Comparison of ENCODE assay signal across 21 cellular contexts in the genomic region with DNA sequence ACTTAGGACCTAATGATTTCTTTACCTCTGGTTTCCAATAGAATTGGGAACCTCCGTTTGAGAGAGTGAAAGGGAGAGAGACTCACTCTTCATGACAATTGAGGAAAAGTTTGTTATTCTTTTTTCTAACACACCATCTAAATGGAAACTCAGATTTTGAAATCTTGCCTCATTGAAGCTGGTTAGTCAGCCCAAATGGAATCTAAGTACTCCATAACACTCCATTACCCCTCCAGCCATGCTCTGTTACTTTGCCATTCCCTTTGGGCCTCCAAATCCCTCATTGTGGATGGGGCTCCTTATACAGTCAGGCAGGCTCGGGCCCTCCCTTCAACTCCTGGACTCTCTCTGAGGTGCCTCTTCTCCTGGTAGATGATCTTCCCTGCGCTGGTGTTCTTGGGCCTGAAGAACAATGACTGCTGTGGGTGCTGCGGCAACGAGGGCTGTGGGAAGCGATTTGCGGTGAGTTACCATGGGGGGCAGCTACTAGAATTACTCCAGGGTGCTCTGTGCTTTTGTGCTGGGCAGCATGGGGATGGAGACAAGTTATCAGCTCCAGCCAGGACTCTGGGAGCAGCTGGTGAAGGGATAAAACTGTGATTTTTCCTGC. TPM values are rescaled to one million over a fixed set of nuclear protein-coding genes. Genes with fewer than 3 reads are reported as not detected.
DNase-seq lines count a peak whose midpoint lies in the region; ATAC-seq, FAIRE-seq and TF ChIP-seq lines count a peak whose summit lies in the region.
"Had no signal": no experiment of that assay in that cellular context is flagged by ENCODE, and none has a peak within 500 bp of the region (broad histone marks: within the 10 kb centered on the region; RNA-seq: fewer than 3 reads in every experiment).

No MANE protein-coding gene starts in this region.

- H3K27me3 ChIP-seq in SJSA1 (replicated peaks) (no peaks in the 10 kb centered on the region), HepG2 (ENCODE audit: control insufficient read depth in 1 of 2, insufficient read depth in 2 of 2, low read length in 2 of 2) (no peaks in the 10 kb centered on the region), pancreas (no peaks in the 10 kb centered on the region), dorsolateral prefrontal cortex (peaks cover 0 to 19% (median 0%) of the 10 kb centered on the region in 45 donors)
- H3K27me3 ChIP-seq: MG63 had no signal

- CTCF ChIA-PET in HepG2 (lab: Yijun Ruan, JAX; ENCODE audit: low intra/inter-chr PET ratio, low total read pairs) = no interaction called here

- no peak overlapping the region for H3K4me2 ChIP-seq in HepG2 (ENCODE audit: low read depth, low read length)

- H3K4me3 Mint-ChIP-seq in CD14-positive monocyte = peak overlapping the region in 1 of 2 donors; percentile 42
- H3K4me3 Mint-ChIP-seq: CD4-positive, alpha-beta T cell had no signal

- H3K4me1 Mint-ChIP-seq in CD14-positive monocyte = peaks cover 79% of the 10 kb centered on the region

- no peaks in the 10 kb centered on the region for H3K9me3 ChIP-seq in SJSA1 (replicated peaks)
- no peaks in the 10 kb centered on the region for H3K9me3 ChIP-seq in HepG2 (ENCODE audit: low read length)
- H3K9me3 ChIP-seq in pancreas = no peaks in the 10 kb centered on the region
- H3K9me3 ChIP-seq: MG63 had no signal

- WGBS in HepG2 (ENCODE audit: low lambda C conversion rate) = 100% methylated on average over 7 of the region's 7 CpGs
- 72 to 82% methylated on average over 7 of the region's 7 CpGs for WGBS in pancreas, 2 donors

- no peak for TF ChIP-seq RAD21 in HepG2 (CRISPR knock-in tag; IDR thresholded peaks at IDR 0.05)

- H3K9me3 Mint-ChIP-seq in CD14-positive monocyte = peaks cover 0 to 2% (median 0%) of the 10 kb centered on the region in 7 donors
- H3K9me3 Mint-ChIP-seq: CD4-positive, alpha-beta T cell had no signal

- H3K27ac Mint-ChIP-seq in CD14-positive monocyte = peak overlapping the region; percentile 84 to 95 (median 92)
- H3K27ac Mint-ChIP-seq: CD4-positive, alpha-beta T cell had no signal

- H3K9ac ChIP-seq in HepG2 (ENCODE audit: insufficient read depth, low read depth, low read length) = no peak overlapping the region

- intact Hi-C loops in CD14-positive monocyte (cut with micrococcal nuclease) (loop anchor here (10.0 kb wide), 2 partner anchors 81 to 101 kb away; a partner anchor contains a TSS), HepG2 (cut with micrococcal nuclease; ENCODE audit: unreplicated experiment) (loop anchor here (10.0 kb wide), 1 partner anchor 521 kb away; no protein-coding TSS in a partner anchor), pancreas (cut with DNase I) (loop anchor here in 2 of 3 donors (5.0 kb wide), 1 partner anchor 78 kb away; no protein-coding TSS in a partner anchor), dorsolateral prefrontal cortex (cut with DNase I) (loop anchor here in 1 of 2 donors (10.0 kb wide), 1 partner anchor 81 kb away; no protein-coding TSS in a partner anchor)

- POLR2A ChIA-PET in HepG2 (lab: Yijun Ruan, JAX) = interaction anchor here (4.9 kb wide), 1 partner anchor 90 kb away, joined by 24 read pairs; no protein-coding TSS in a partner anchor

- in situ Hi-C loops in HepG2 (cut with HindIII; ENCODE audit: extremely low pct_ligation_motif_present, low pct_unique_long_range_greater_than_20kb) = loop anchor here (5.0 kb wide), 1 partner anchor 78 kb away; no protein-coding TSS in a partner anchor

- no peak for TF ChIP-seq CTCF in CD14-positive monocyte (IDR thresholded peaks at IDR 0.05)
- no peak for TF ChIP-seq CTCF in HepG2 (CRISPR knock-in tag; IDR thresholded peaks at IDR 0.05)
- no peak for TF ChIP-seq CTCF in pancreas (IDR thresholded peaks at IDR 0.05)
- TF ChIP-seq CTCF in GM20000 (IDR thresholded peaks at IDR 0.05; ENCODE audit: extremely low read depth, missing control alignments) = no peak
- TF ChIP-seq CTCF in dorsolateral prefrontal cortex (IDR thresholded peaks at IDR 0.05 in 54 of 56, conservative IDR thresholded peaks at IDR 0.05 in 2 of 56; ENCODE audit: low read depth in 1 of 56, partially characterized antibody in 56 of 56) = no peak

- DNase-seq in CD14-positive monocyte (ENCODE audit: low spot score) = no peak
- no peak for DNase-seq in SJSA1 (ENCODE audit: low read depth in 1 of 2, low spot score in 2 of 2)
- DNase-seq in HepG2 (ENCODE audit: low spot score) = no peak
- no peak for DNase-seq in pancreas
- no peak for DNase-seq in hypothalamus (lab: John Stamatoyannopoulos, UW)
- no peak for DNase-seq in activated T-cell treated with anti-CD3 and anti-CD28 coated beads for 4 hours
- no peak for DNase-seq in GM20000 (ENCODE audit: low spot score)
- no peak for DNase-seq in dorsolateral prefrontal cortex
- DNase-seq: CD4-positive, alpha-beta T cell; KG1; MG63; NCI-H1092 treated with DMSO at 0.1 percent for 48 hours; NCI-H1694; NCI-H446 treated with DMSO at 0.1 percent for 48 hours; NCI-H748 treated with DMSO at 0.1 percent for 48 hours; PC-3 had no signal

- H3K27ac ChIP-seq in SJSA1 (peak overlapping the region; percentile 13; the same call in 1 of the 2 replicates), HepG2 (ENCODE audit: extremely low read length, insufficient read depth, low read length) (peak overlapping the region; percentile 26), pancreas (peak overlapping the region; percentile 4 to 83 (median 58)), dorsolateral prefrontal cortex (no peak overlapping the region)
- H3K27ac ChIP-seq: HL-60, SK-N-MC had no signal

- FAIRE-seq in HepG2 (lab: Jason Lieb, UNC) (no peak), pancreas (lab: Jason Lieb, UNC) (no peak)
- FAIRE-seq: A204.1 had no signal

- H3K4me1 ChIP-seq in SJSA1 (replicated peaks) = peaks cover 30% of the 10 kb centered on the region
- H3K4me1 ChIP-seq in HepG2 (ENCODE audit: insufficient read depth, low read length) = peaks cover 44% of the 10 kb centered on the region
- peaks cover 21 to 47% (median 36%) of the 10 kb centered on the region in 3 donors for H3K4me1 ChIP-seq in pancreas

- ATAC-seq in HepG2 = no peak
- ATAC-seq in pancreas = no peak
- ATAC-seq: HCT116, PC-3 had no signal

- H2AFZ ChIP-seq in HepG2 (ENCODE audit: low read length) = no peak overlapping the region

- TF ChIP-seq POLR2A in HepG2 (IDR thresholded peaks at IDR 0.05; ENCODE audit: insufficient read depth in 1 of 2, low read depth in 2 of 2, low read length in 2 of 2) = no peak

- H4K20me1 ChIP-seq in HepG2 (ENCODE audit: insufficient read depth, low read length) = no peaks in the 10 kb centered on the region

- no peaks in the 10 kb centered on the region for H3K79me2 ChIP-seq in HepG2 (ENCODE audit: insufficient read depth, low read length)

- no TSS peak for BruUV-seq in HepG2 (replicated peaks; lab: Mats Ljungman, UMichigan)

- TF ChIP-seq EP300 in HepG2 (IDR thresholded peaks at IDR 0.05; ENCODE audit: low read depth in 2 of 2, low read length in 2 of 2) (no peak), HepG2 (CRISPR knock-in tag; IDR thresholded peaks at IDR 0.05; ENCODE audit: borderline replicate concordance) (no peak)

- peaks cover 0 to 3% (median 0%) of the 10 kb centered on the region in 3 donors for H3K27me3 Mint-ChIP-seq in CD14-positive monocyte (ENCODE audit: low read depth in 3 of 3)
- H3K27me3 Mint-ChIP-seq: CD4-positive, alpha-beta T cell had no signal

- no peaks in the 10 kb centered on the region for H3K36me3 Mint-ChIP-seq in CD14-positive monocyte

- H3K36me3 ChIP-seq in SJSA1 (no peaks in the 10 kb centered on the region), HepG2 (replicated peaks in 1 of 2; ENCODE audit: control insufficient read depth in 1 of 2, insufficient read depth in 2 of 2, low read length in 2 of 2) (no peaks in the 10 kb centered on the region), pancreas (no peaks in the 10 kb centered on the region)
- H3K36me3 ChIP-seq: MG63 had no signal

- H3K4me3 ChIP-seq in SJSA1 = no peak overlapping the region
- no peak overlapping the region for H3K4me3 ChIP-seq in HepG2 (replicated peaks in 1 of 3; ENCODE audit: insufficient read depth in 1 of 3, low read depth in 2 of 3, low read length in 3 of 3)
- H3K4me3 ChIP-seq in pancreas = peak overlapping the region in 2 of 4 donors; percentile 23 to 24
- H3K4me3 ChIP-seq in dorsolateral prefrontal cortex = no peak overlapping the region
- H3K4me3 ChIP-seq: MG63, SK-N-MC had no signal

TF ChIP-seq in HepG2, 621 proteins besides CTCF, POLR2A, EP300 and RAD21 (continues in another document):
- TF ChIP-seq ZNF644 (CRISPR knock-in tag; IDR thresholded peaks at IDR 0.05; ENCODE audit: low read depth) = no peak

RNA-seq across cellular contexts. Expression of a gene that starts 1.1 kb away (rescaled TPM):
- polyA plus RNA-seq in CD14-positive monocyte (under 1 TPM in 1 of 2 donors, not detected in 1; 0.08 TPM), HepG2 (2011; rRNA removed) (0.63 and 0.89 TPM in 2 replicates), pancreas (100 to 1,000 TPM in 1 of 2 donors, 10 to 100 TPM in 1; 18.9 to 411 TPM)
- not detected in 2 replicates for total RNA-seq in SJSA1 (2014; rRNA removed; shearing (Covaris generic))
- total RNA-seq in HepG2 (2016; rRNA removed; fragmentation: Illumina TruSeq; extraction: Trizol) (0.77 and 0.95 TPM in 2 replicates), pancreas (10 to 100 TPM; 38.2 to 90.1 (median 45.8) TPM), dorsolateral prefrontal cortex (not detected)
- 0.91 TPM in 1 of 2 replicates, not detected in the other for total RNA-seq in HepG2 (2016; cell fraction: cytosol; rRNA removed; fragmentation: Illumina TruSeq; extraction: Trizol; ENCODE audit: low read depth)
- 0.34 and 1.4 TPM in 2 replicates for total RNA-seq in HepG2 (2016; cell fraction: insoluble cytoplasmic fraction; rRNA removed; fragmentation: Illumina TruSeq; extraction: Trizol)
- total RNA-seq in HepG2 (2016; cell fraction: membrane; rRNA removed; fragmentation: Illumina TruSeq; extraction: Trizol) = 0.59 and 0.62 TPM in 2 replicates
- total RNA-seq in HepG2 (2016; cell fraction: nucleus; rRNA removed; fragmentation: Illumina TruSeq; extraction: Trizol) = 0.75 and 1.1 TPM in 2 replicates
- 0.90 and 1.1 TPM in 2 replicates for polyA plus RNA-seq in HepG2 (2011; cell fraction: cytosol; rRNA removed)
- polyA plus RNA-seq in HepG2 (2011; cell fraction: nucleus; rRNA removed) = 0.66 TPM in 1 of 2 replicates, not detected in the other
- polyA plus RNA-seq in HepG2 (2012) = 0.47 and 0.86 TPM in 2 replicates
- 0.21 and 0.29 TPM in 2 replicates for polyA plus RNA-seq in HepG2 (2016; cell fraction: cytosol; fragmentation: Illumina TruSeq; extraction: Trizol; ENCODE audit: low read depth)
- 0.45 and 0.89 TPM in 2 replicates for polyA plus RNA-seq in HepG2 (2016; cell fraction: insoluble cytoplasmic fraction; fragmentation: Illumina TruSeq; extraction: Trizol; ENCODE audit: low read depth)
- polyA plus RNA-seq in HepG2 (2016; cell fraction: membrane; fragmentation: Illumina TruSeq; extraction: Trizol; ENCODE audit: low read depth) = 0.15 and 0.21 TPM in 2 replicates
- 0.72 and 1.8 TPM in 2 replicates for polyA plus RNA-seq in HepG2 (2016; cell fraction: nucleus; fragmentation: Illumina TruSeq; extraction: Trizol; ENCODE audit: insufficient read depth, low read depth)
- polyA minus RNA-seq in HepG2 (2011; rRNA and poly(A)+ RNA removed; ENCODE audit: low replicate concordance) = 0.36 TPM in 1 of 2 replicates, not detected in the other
- polyA minus RNA-seq in HepG2 (2011; cell fraction: cytosol; rRNA and poly(A)+ RNA removed) = 1.3 TPM in 1 of 2 replicates, not detected in the other
- 1.0 and 1.6 TPM in 2 replicates for polyA minus RNA-seq in HepG2 (2011; cell fraction: nucleus; rRNA and poly(A)+ RNA removed)
- total RNA-seq: CD4-positive, alpha-beta T cell; Daoy had no signal

Comparison
In these comparisons a context has a peak if more than half of its experiments do, and no peak if none do; other contexts are left out.
1. H3K27ac ChIP-seq: peak in SJSA1 (single experiment), HepG2 (single experiment) and pancreas (4 of 4); none in dorsolateral prefrontal cortex (0 of 59).
2. RNA of a gene that starts 1.1 kb away (total RNA-seq): 38.2 to 90.1 TPM in pancreas; 0.34 to 1.4 TPM in HepG2, not detected in SJSA1 and not detected in dorsolateral prefrontal cortex; every median in the first group is over 10 times any median in the second.